In genomic region chr11:92920295-92920694, GRCh38 we compare ENCODE assay signal across 1 cellular context.
TF ChIP-seq lines count a peak whose summit lies in the region.

No MANE protein-coding gene starts in this region.

TF ChIP-seq in SK-N-SH, 30 proteins besides CTCF, POLR2A, EP300 and RAD21 (continued from another document):
- TF ChIP-seq IRF3 (IDR thresholded peaks at IDR 0.05; ENCODE audit: low read depth, low read length) (no peak), GATA2 (CRISPR knock-in tag; IDR thresholded peaks at IDR 0.05) (peak; percentile 67; the same call in 1 of the 2 replicates), USF2 (IDR thresholded peaks at IDR 0.05; ENCODE audit: borderline replicate concordance, low read depth, low read length) (no peak)
